Comparison of ENCODE assay signal across 17 cellular contexts in the genomic region with DNA sequence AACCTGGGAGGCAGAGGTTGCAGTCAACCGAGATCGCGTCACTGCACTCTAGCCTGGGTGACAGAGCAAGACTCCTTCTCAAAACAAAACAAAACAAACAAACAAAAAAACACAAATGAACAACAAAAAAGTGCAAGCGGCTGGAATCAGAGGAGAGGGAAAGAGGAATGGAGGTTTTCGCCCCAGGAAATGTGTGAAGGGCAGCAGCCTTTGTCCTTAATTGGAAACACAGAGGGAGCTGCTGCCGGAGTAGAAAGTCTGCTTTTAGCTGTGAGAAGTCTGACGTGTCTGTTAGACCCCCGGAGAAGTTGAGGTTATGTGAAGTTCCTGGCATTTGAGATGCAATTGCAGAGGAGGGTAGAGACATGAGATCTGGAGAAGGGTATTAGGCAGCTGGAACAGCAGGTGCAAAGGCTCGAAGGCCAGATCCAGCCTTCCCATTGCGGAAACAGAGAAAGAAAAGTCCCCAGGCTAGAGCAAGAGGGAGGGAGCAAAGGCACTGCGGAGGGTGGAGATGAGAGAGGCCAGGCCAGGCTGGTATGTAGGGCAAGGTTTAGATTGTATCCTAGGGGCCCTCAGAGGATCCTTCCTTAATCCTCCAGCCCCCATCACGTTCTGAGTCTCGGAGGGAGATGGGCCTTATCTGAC. TPM values are rescaled to one million over a fixed set of nuclear protein-coding genes. Genes with fewer than 3 reads are reported as not detected.
DNase-seq lines count a peak whose midpoint lies in the region; ATAC-seq and TF ChIP-seq lines count a peak whose summit lies in the region.
"Had no signal": no experiment of that assay in that cellular context is flagged by ENCODE, and none has a peak within 500 bp of the region (broad histone marks: within the 10 kb centered on the region; RNA-seq: fewer than 3 reads in every experiment).

No MANE protein-coding gene starts in this region.

- no peak overlapping the region for H3K4me2 ChIP-seq in neuronal stem cell (ENCODE audit: insufficient read depth, low read length, poor library complexity, severe bottlenecking)
- H3K4me2 ChIP-seq: A549 had no signal

- TF ChIP-seq CTCF in brain (conservative IDR thresholded peaks at IDR 0.05) (no peak), osteocyte (IDR thresholded peaks at IDR 0.05) (no peak)

- peak overlapping the region; percentile 1 to 26 for H3K4me3 ChIP-seq in neuronal stem cell (ENCODE audit: low read length in 2 of 2)
- H3K4me3 ChIP-seq: A549, breast epithelium, GM12878, HAP-1, thoracic aorta had no signal

- H2BK12ac ChIP-seq in neuronal stem cell (ENCODE audit: low read length) = no peak overlapping the region

- no peak overlapping the region for H4K8ac ChIP-seq in neuronal stem cell (ENCODE audit: low read depth, low read length)

- no peaks in the 10 kb centered on the region for H3K9me3 Mint-ChIP-seq in T-helper 2 cell treated with Interferon-gamma antibody and Interleukin-4, amounts not matched to agents 5 μg/mL and 100 μg/mL, for 36 hours
- H3K9me3 Mint-ChIP-seq in brain = peaks cover 0 to 4% (median 2%) of the 10 kb centered on the region in 5 experiments
- no peaks in the 10 kb centered on the region for H3K9me3 Mint-ChIP-seq in osteocyte (ENCODE audit: unreplicated experiment)

- H3K27me3 Mint-ChIP-seq in T-helper 2 cell treated with Interferon-gamma antibody and Interleukin-4, amounts not matched to agents 5 μg/mL and 100 μg/mL, for 36 hours (ENCODE audit: low read depth) = no peaks in the 10 kb centered on the region
- H3K27me3 Mint-ChIP-seq in brain (peaks cover 4% of the 10 kb centered on the region), osteocyte (ENCODE audit: unreplicated experiment) (no peaks in the 10 kb centered on the region)

- H3K27ac Mint-ChIP-seq in T-helper 2 cell treated with Interferon-gamma antibody and Interleukin-4, amounts not matched to agents 5 μg/mL and 100 μg/mL, for 36 hours = peak overlapping the region; percentile 88
- peak overlapping the region; percentile 23 to 87 (median 49) for H3K27ac Mint-ChIP-seq in brain
- H3K27ac Mint-ChIP-seq in osteocyte (ENCODE audit: unreplicated experiment) = no peak overlapping the region

- no peak overlapping the region for H3K14ac ChIP-seq in neuronal stem cell (ENCODE audit: low read length)

- H3K4ac ChIP-seq in neuronal stem cell (ENCODE audit: low read length) = no peak overlapping the region

- H3K27ac ChIP-seq in KOPT-K1 (ENCODE audit: low read depth, low read length, poor library complexity, severe bottlenecking) (peak overlapping the region; percentile 38), neuronal stem cell (replicated peaks; ENCODE audit: low read length) (no peak overlapping the region)
- H3K27ac ChIP-seq: A549, breast epithelium, thoracic aorta had no signal

- H2AK5ac ChIP-seq in neuronal stem cell (ENCODE audit: low read depth, low read length) = no peak overlapping the region

- no peak overlapping the region for H2BK120ac ChIP-seq in neuronal stem cell (ENCODE audit: low read depth, low read length)

- DNase-seq in T-helper 2 cell treated with Interferon-gamma antibody and Interleukin-4, amounts not matched to agents 5 μg/mL and 100 μg/mL, for 36 hours (ENCODE audit: low spot score) = no peak
- DNase-seq in T-helper 2 cell = no peak
- DNase-seq in neuronal stem cell (ENCODE audit: low spot score) = no peak
- DNase-seq in HuH-7 (ENCODE audit: low spot score) = no peak
- no peak for DNase-seq in osteocyte (ENCODE audit: extremely low spot score, unreplicated experiment)
- DNase-seq: DMS153, MV-4-11, NCI-H226 had no signal

- peak overlapping the region; percentile 11 for H3K18ac ChIP-seq in neuronal stem cell (ENCODE audit: low read length)

- no peak overlapping the region for H2BK15ac ChIP-seq in neuronal stem cell (ENCODE audit: low read length)

- no peaks in the 10 kb centered on the region for H3K36me3 ChIP-seq in KOPT-K1 (ENCODE audit: insufficient read depth, low read length)
- peaks cover 5 to 9% of the 10 kb centered on the region in 2 donors for H3K36me3 ChIP-seq in neuronal stem cell (replicated peaks in 1 of 2; ENCODE audit: control insufficient read depth in 2 of 2, insufficient read depth in 2 of 2, low read length in 2 of 2)
- H3K36me3 ChIP-seq: breast epithelium, HAP-1, thoracic aorta had no signal

- no peak overlapping the region for H3K9ac ChIP-seq in neuronal stem cell (ENCODE audit: low read depth, low read length, poor library complexity)

- H3K4me3 Mint-ChIP-seq in T-helper 2 cell treated with Interferon-gamma antibody and Interleukin-4, amounts not matched to agents 5 μg/mL and 100 μg/mL, for 36 hours = peak overlapping the region; percentile 77
- H3K4me3 Mint-ChIP-seq in brain (peak overlapping the region in 4 of 5 experiments; percentile 43 to 72 (median 50)), osteocyte (ENCODE audit: unreplicated experiment) (no peak overlapping the region)

- peaks cover 7% of the 10 kb centered on the region in 2 donors for H3K4me1 ChIP-seq in neuronal stem cell (ENCODE audit: control insufficient read depth in 2 of 2, insufficient read depth in 1 of 2, low read depth in 1 of 2, low read length in 2 of 2)
- H3K4me1 ChIP-seq: A549, breast epithelium, HAP-1 had no signal

- peak overlapping the region; percentile 88 for H2AFZ ChIP-seq in neuronal stem cell (ENCODE audit: low read length)

- H2BK5ac ChIP-seq in neuronal stem cell (ENCODE audit: low read length) = no peak overlapping the region

- no peak for ATAC-seq in GM18868 (IDR thresholded peaks at IDR 0.05; ENCODE audit: unreplicated experiment)
- ATAC-seq: GM12878 had no signal

- no peak overlapping the region for H3K23ac ChIP-seq in neuronal stem cell (ENCODE audit: low read depth, low read length, poor library complexity)

- H3K36me3 Mint-ChIP-seq in T-helper 2 cell treated with Interferon-gamma antibody and Interleukin-4, amounts not matched to agents 5 μg/mL and 100 μg/mL, for 36 hours (ENCODE audit: low read depth) = no peaks in the 10 kb centered on the region
- H3K36me3 Mint-ChIP-seq in brain (peaks cover 6% of the 10 kb centered on the region), osteocyte (ENCODE audit: unreplicated experiment) (no peaks in the 10 kb centered on the region)

- H3K4me1 Mint-ChIP-seq in T-helper 2 cell treated with Interferon-gamma antibody and Interleukin-4, amounts not matched to agents 5 μg/mL and 100 μg/mL, for 36 hours (ENCODE audit: low read depth) = peaks cover 27% of the 10 kb centered on the region
- peaks cover 19% of the 10 kb centered on the region for H3K4me1 Mint-ChIP-seq in brain
- peaks cover 9% of the 10 kb centered on the region for H3K4me1 Mint-ChIP-seq in osteocyte (ENCODE audit: unreplicated experiment)

- peaks cover 4% of the 10 kb centered on the region for H3K79me1 ChIP-seq in neuronal stem cell (ENCODE audit: low read depth, low read length)

- H3K9me3 ChIP-seq in KOPT-K1 (ENCODE audit: insufficient read depth, low read length, poor library complexity, severe bottlenecking) (no peaks in the 10 kb centered on the region), neuronal stem cell (replicated peaks in 1 of 2; ENCODE audit: control insufficient read depth in 2 of 2, insufficient read depth in 1 of 2, low read depth in 1 of 2, low read length in 2 of 2) (no peaks in the 10 kb centered on the region)
- H3K9me3 ChIP-seq: A549, breast epithelium, HAP-1, thoracic aorta had no signal

- no CpG with 5 or more reads among the region's 13 CpGs for WGBS in neuronal stem cell (ENCODE audit: extremely low coverage in 2 of 2, insufficient read length in 2 of 2, insufficient replicate concordance in 1 of 2), 2 donors

- H4K91ac ChIP-seq in neuronal stem cell (ENCODE audit: low read depth, low read length, poor library complexity) = no peak overlapping the region

- no peaks in the 10 kb centered on the region for H3K27me3 ChIP-seq in neuronal stem cell (ENCODE audit: control insufficient read depth in 3 of 3, insufficient read depth in 3 of 3, low read depth in 1 of 3, low read length in 3 of 3)

RNA-seq across cellular contexts. Expression of a gene that starts 0.5 kb away (rescaled TPM):
- polyA plus RNA-seq in brain (ENCODE audit: insufficient read depth, low read depth, low replicate concordance) = 2.9 TPM
- polyA plus RNA-seq in neuronal stem cell (2013, experiment 1 of 2) = 1.2 TPM
- 1.3 TPM for polyA plus RNA-seq in neuronal stem cell (2013, experiment 2 of 2)
- not detected in 2 replicates for total RNA-seq in osteocyte
- total RNA-seq: breast epithelium, kidney epithelial cell had no signal
- polyA plus RNA-seq: A549 had no signal

RNA-seq across cellular contexts. Expression of a gene that starts 2.7 kb away (rescaled TPM):
- 106 TPM for polyA plus RNA-seq in brain (ENCODE audit: insufficient read depth, low read depth, low replicate concordance)
- 34.4 TPM for polyA plus RNA-seq in neuronal stem cell (2013, experiment 1 of 2)
- polyA plus RNA-seq in neuronal stem cell (2013, experiment 2 of 2) = 34.5 TPM
- total RNA-seq in osteocyte = 13.3 and 15.6 TPM in 2 replicates
- total RNA-seq: thoracic aorta had no signal

RNA-seq across cellular contexts. Expression of a gene that starts 22.6 kb away (rescaled TPM):
- polyA plus RNA-seq in brain (ENCODE audit: insufficient read depth, low read depth, low replicate concordance) = 207 TPM
- polyA plus RNA-seq in neuronal stem cell (2013, experiment 1 of 2) = 0.26 TPM
- polyA plus RNA-seq in neuronal stem cell (2013, experiment 2 of 2) = 0.32 TPM
- 0.21 TPM in 1 of 2 replicates, not detected in the other for total RNA-seq in osteocyte
- total RNA-seq: breast epithelium, GM12878, kidney epithelial cell, thoracic aorta had no signal

RNA-seq across cellular contexts. Expression of a gene that starts 36.9 kb away (rescaled TPM):
- 25.7 TPM for polyA plus RNA-seq in brain (ENCODE audit: insufficient read depth, low read depth, low replicate concordance)
- polyA plus RNA-seq in neuronal stem cell (2013, experiment 1 of 2) = 6.4 TPM
- 7.4 TPM for polyA plus RNA-seq in neuronal stem cell (2013, experiment 2 of 2)
- 2.7 and 5.9 TPM in 2 replicates for total RNA-seq in osteocyte
- total RNA-seq: thoracic aorta had no signal

RNA-seq across cellular contexts. Expression of a gene that starts 41.6 kb away (rescaled TPM):
- polyA plus RNA-seq in brain (ENCODE audit: insufficient read depth, low read depth, low replicate concordance) = 73.2 TPM
- 20.6 TPM for polyA plus RNA-seq in neuronal stem cell (2013, experiment 1 of 2)
- polyA plus RNA-seq in neuronal stem cell (2013, experiment 2 of 2) = 22.4 TPM
- total RNA-seq in osteocyte = 14.2 and 20.0 TPM in 2 replicates
